27 cellular contexts compared by ENCODE assay signal in the genomic region with DNA sequence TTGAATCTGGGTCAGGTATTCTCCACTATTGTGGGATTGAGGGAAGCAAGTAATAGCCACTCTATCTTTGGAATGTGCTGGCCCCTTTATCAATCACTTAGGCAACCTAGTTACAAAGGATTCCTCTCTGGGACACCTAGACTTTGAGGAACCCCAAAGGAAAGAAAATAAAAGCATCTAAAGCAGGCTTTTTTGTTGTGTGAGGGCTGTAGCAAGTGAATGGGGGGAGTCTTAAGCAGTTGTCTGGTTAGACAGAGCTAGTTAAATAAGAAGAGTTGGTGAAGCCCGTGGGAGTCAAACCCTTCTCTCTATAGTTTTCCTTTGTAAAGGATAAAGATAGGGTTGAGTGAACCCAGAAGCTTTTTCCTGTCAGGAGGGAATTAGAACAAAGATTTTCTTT.
DNase-seq lines count a peak whose midpoint lies in the region; ATAC-seq lines count a peak whose summit lies in the region.
"Had no signal": no experiment of that assay in that cellular context is flagged by ENCODE, and none has a peak within 500 bp of the region (broad histone marks: within the 10 kb centered on the region; RNA-seq: fewer than 3 reads in every experiment).

No MANE protein-coding gene starts in this region.

- H3K4me1 Mint-ChIP-seq in naive thymus-derived CD8-positive, alpha-beta T cell, result no peaks in the 10 kb centered on the region
- H3K4me1 Mint-ChIP-seq: IgD-negative memory B cell had no signal

- POLR2A ChIA-PET in naive thymus-derived CD8-positive, alpha-beta T cell (lab: Charles Lee), result no interaction called here

- H3K9ac ChIP-seq in HUES48 (ENCODE audit: low read depth, low read length), result no peak overlapping the region
- H3K9ac ChIP-seq: BLaER1 treated with 17β-estradiol and CSF1 and Interleukin-3, amounts not matched to agents 10 nM and 100 nM; KMS-11; SK-N-SH had no signal

- H3K27ac Mint-ChIP-seq in naive thymus-derived CD8-positive, alpha-beta T cell, result no peak overlapping the region
- H3K27ac Mint-ChIP-seq: CD4-positive, alpha-beta T cell; HFFc6; IgD-negative memory B cell had no signal

- ATAC-seq in naive thymus-derived CD8-positive, alpha-beta T cell, result no peak
- ATAC-seq: A549 had no signal

- H3K9me3 ChIP-seq in HUES48 (ENCODE audit: control insufficient read depth, insufficient read depth, low read length) (no peaks in the 10 kb centered on the region), ectodermal cell (ENCODE audit: control insufficient read depth, low read length) (no peaks in the 10 kb centered on the region), mesodermal cell (ENCODE audit: control insufficient read depth, low read length) (no peaks in the 10 kb centered on the region), neuron (ENCODE audit: low read length) (no peaks in the 10 kb centered on the region)
- H3K9me3 ChIP-seq: A549, HAP-1, SK-N-SH had no signal

- H3K36me3 ChIP-seq in HUES48 (ENCODE audit: control insufficient read depth, insufficient read depth, low read length) (no peaks in the 10 kb centered on the region), ectodermal cell (ENCODE audit: control insufficient read depth, insufficient read depth, low read length) (no peaks in the 10 kb centered on the region), mesodermal cell (ENCODE audit: control insufficient read depth, insufficient read depth, low read length) (no peaks in the 10 kb centered on the region), neuron (ENCODE audit: insufficient read depth, low read length) (no peaks in the 10 kb centered on the region)
- H3K36me3 ChIP-seq: BLaER1 treated with 17β-estradiol and CSF1 and Interleukin-3, amounts not matched to agents 10 nM and 100 nM; HAP-1 had no signal

- H3K36me3 Mint-ChIP-seq in naive thymus-derived CD8-positive, alpha-beta T cell, result no peaks in the 10 kb centered on the region
- H3K36me3 Mint-ChIP-seq: IgD-negative memory B cell had no signal

- H3K4me1 ChIP-seq in HUES48 (ENCODE audit: control insufficient read depth, insufficient read depth, low read length) (peaks cover 10% of the 10 kb centered on the region), ectodermal cell (ENCODE audit: control insufficient read depth, insufficient read depth, low read length) (peaks cover 16% of the 10 kb centered on the region), mesodermal cell (ENCODE audit: control insufficient read depth, insufficient read depth, low read length, poor library complexity, severe bottlenecking) (peaks cover 6% of the 10 kb centered on the region), neuron (ENCODE audit: insufficient read depth, low read length) (peaks cover 26% of the 10 kb centered on the region)
- H3K4me1 ChIP-seq: A549; BLaER1 treated with 17β-estradiol and CSF1 and Interleukin-3, amounts not matched to agents 10 nM and 100 nM had no signal

- peaks cover 0 to 14% (median 0%) of the 10 kb centered on the region in 9 donors for H3K9me3 Mint-ChIP-seq in naive thymus-derived CD8-positive, alpha-beta T cell

- H3K27me3 ChIP-seq in HUES48 (ENCODE audit: control insufficient read depth, insufficient read depth, low read length), result no peaks in the 10 kb centered on the region
- no peaks in the 10 kb centered on the region for H3K27me3 ChIP-seq in ectodermal cell (ENCODE audit: control insufficient read depth, insufficient read depth, low read length, poor library complexity, severe bottlenecking)
- H3K27me3 ChIP-seq in neuron (ENCODE audit: insufficient read depth, low read length), result no peaks in the 10 kb centered on the region
- H3K27me3 ChIP-seq: BLaER1 treated with 17β-estradiol and CSF1 and Interleukin-3, amounts not matched to agents 10 nM and 100 nM had no signal

- H3K4me3 ChIP-seq in HUES48 (ENCODE audit: low read depth, low read length), result no peak overlapping the region
- H3K4me3 ChIP-seq in ectodermal cell (ENCODE audit: insufficient read depth, low read depth, low read length), result no peak overlapping the region
- no peak overlapping the region for H3K4me3 ChIP-seq in mesodermal cell (ENCODE audit: extremely low read depth, insufficient read depth, low read length, poor library complexity, severe bottlenecking)
- no peak overlapping the region for H3K4me3 ChIP-seq in neuron (ENCODE audit: low read length)
- H3K4me3 ChIP-seq: A549; BLaER1 treated with 17β-estradiol and CSF1 and Interleukin-3, amounts not matched to agents 10 nM and 100 nM; HAP-1 had no signal

- peaks cover 0 to 3% (median 0%) of the 10 kb centered on the region in 5 donors for H3K27me3 Mint-ChIP-seq in naive thymus-derived CD8-positive, alpha-beta T cell
- H3K27me3 Mint-ChIP-seq: CD4-positive, alpha-beta T cell; IgD-negative memory B cell had no signal

- WGBS in ectodermal cell, 2 experiments, result 38 to 44% methylated on average over 1 of the region's 1 CpG
- no CpG with 5 or more reads among the region's 1 CpG for WGBS in mesodermal cell (ENCODE audit: insufficient coverage in 2 of 2), 2 experiments

- H3K27ac ChIP-seq in HUES48 (ENCODE audit: low read depth, low read length) (peak overlapping the region; percentile 23), ectodermal cell (ENCODE audit: insufficient read depth, low read depth, low read length, poor library complexity, severe bottlenecking) (peak overlapping the region; percentile 41), mesodermal cell (ENCODE audit: low read depth, low read length, severe bottlenecking) (peak overlapping the region; percentile 84)
- H3K27ac ChIP-seq: A549; BLaER1 treated with 17β-estradiol and CSF1 and Interleukin-3, amounts not matched to agents 10 nM and 100 nM; KMS-11 had no signal

- no peak for DNase-seq in NCI-H748 (lab: John Stamatoyannopoulos, UW; ENCODE audit: unreplicated experiment)
- DNase-seq in naive thymus-derived CD8-positive, alpha-beta T cell, result no peak
- no peak for DNase-seq in D341Med (ENCODE audit: low spot score)
- no peak for DNase-seq in midbrain (lab: John Stamatoyannopoulos, UW)
- DNase-seq: AML-193; CD4-positive, alpha-beta T cell; DMS53; GOT3; HFFc6; MM.1S; NCI-H1417; NCI-H1694; NCI-H2029 treated with DMSO at 0.1 percent for 48 hours; NCI-H2171; NCI-H345; NCI-H524; NCI-H774; SK-N-SH had no signal

- H2AFZ ChIP-seq in neuron (ENCODE audit: low read depth, low read length), result peak overlapping the region; percentile 48

- no peak overlapping the region for H3K4me3 Mint-ChIP-seq in naive thymus-derived CD8-positive, alpha-beta T cell
- H3K4me3 Mint-ChIP-seq: CD4-positive, alpha-beta T cell; HFFc6; IgD-negative memory B cell had no signal

Comparison
In these comparisons a context has a peak if more than half of its experiments do, and no peak if none do; other contexts are left out.
1. H3K27ac ChIP-seq: peak in every context shown above with its lines; median percentile 84 in mesodermal cell; 41 in ectodermal cell; 23 in HUES48.